In the genomic region with DNA sequence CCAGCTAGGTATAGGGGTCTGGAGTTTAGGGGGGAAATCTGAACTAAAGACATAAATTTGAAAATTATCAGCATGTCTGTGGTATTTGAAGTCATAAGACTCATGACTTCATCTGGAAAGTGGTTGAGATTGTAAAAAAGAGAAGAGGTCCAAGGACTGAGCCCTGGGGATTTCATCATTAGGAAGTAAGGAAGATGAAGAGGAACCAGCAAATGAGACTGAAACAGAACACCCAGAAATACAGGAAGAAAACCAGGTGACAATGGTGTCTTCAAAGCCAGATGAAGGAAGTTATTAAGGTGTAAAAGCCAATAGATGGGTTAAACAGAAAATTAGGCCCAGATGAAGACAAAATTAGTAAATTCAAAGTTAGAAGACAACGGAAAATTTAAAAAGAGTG, we compare ENCODE assay signal across 14 cellular contexts.
"Had no signal": no experiment of that assay in that cellular context is flagged by ENCODE, and none has a peak within 500 bp of the region (broad histone marks: within the 10 kb centered on the region; RNA-seq: fewer than 3 reads in every experiment).

No MANE protein-coding gene starts in this region.

- H3K27ac Mint-ChIP-seq: activated T-cell treated with anti-CD3 and anti-CD28 coated beads, Interleukin-2, amount 50 U/mL, for 72 hours; nephron progenitor cell had no signal

- H3K27ac ChIP-seq: cardiac muscle cell, sigmoid colon had no signal

- DNase-seq: activated CD4-positive, alpha-beta T cell treated with anti-CD3 and anti-CD28 coated beads, Interleukin-2, amount 50 U/mL, for 48 hours; activated T-cell treated with anti-CD3 and anti-CD28 coated beads, Interleukin-2, amount 50 U/mL, for 72 hours; effector CD4-positive, alpha-beta T cell; heart right ventricle; islet precursor cell; mesendoderm; nephron progenitor cell; sigmoid colon; stimulated activated CD4-positive, alpha-beta T cell treated with anti-CD3 and anti-CD28 coated beads, Interleukin-2, amount 100 ng/mL, for 24 hours; stimulated activated naive CD4-positive, alpha-beta T cell treated with Interleukin-2 at 50 U/mL for 16 hours; T-helper 2 cell had no signal

- H3K9me3 ChIP-seq: sigmoid colon had no signal

- H3K4me3 ChIP-seq: cardiac muscle cell, heart right ventricle, sigmoid colon had no signal

- H3K4me3 Mint-ChIP-seq: activated T-cell treated with anti-CD3 and anti-CD28 coated beads, Interleukin-2, amount 50 U/mL, for 72 hours; nephron progenitor cell had no signal

- H3K36me3 ChIP-seq: cardiac muscle cell, heart right ventricle, sigmoid colon had no signal

- H3K27me3 ChIP-seq: heart right ventricle, sigmoid colon had no signal

- H3K4me1 ChIP-seq: sigmoid colon had no signal

- ATAC-seq: activated CD4-positive, CD25-positive, alpha-beta regulatory T cell treated with anti-CD3 and anti-CD28 coated beads, Interleukin-2, amount 50 U/mL, for 24 hours; activated T-cell treated with anti-CD3 and anti-CD28 coated beads, Interleukin-2, amount 50 U/mL, for 72 hours; heart right ventricle; left lobe of liver had no signal
